Comparison of ENCODE assay signal across 8 cellular contexts in the genomic region with DNA sequence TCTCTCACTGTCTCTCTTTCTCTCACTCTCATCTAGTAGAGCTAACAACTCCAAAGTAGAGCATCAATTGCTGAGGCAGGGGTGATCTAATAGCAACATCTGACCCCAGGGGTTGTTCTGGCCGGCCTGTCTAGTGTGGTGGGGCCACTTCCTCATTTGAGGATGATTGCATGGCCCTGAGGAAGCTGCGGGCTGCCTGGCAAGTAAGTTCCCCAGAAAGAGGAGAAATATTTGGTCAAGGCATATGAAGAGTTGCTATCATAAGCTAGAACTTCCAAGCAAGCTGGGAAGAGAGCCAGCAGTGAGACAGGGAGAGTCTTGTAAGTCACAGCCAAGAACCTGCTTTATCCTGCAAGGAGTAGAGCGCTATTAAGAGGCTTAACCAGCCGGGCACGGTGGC. TPM values are rescaled to one million over a fixed set of nuclear protein-coding genes. Genes with fewer than 3 reads are reported as not detected.
A peak's percentile ranks its signal among the peaks of the same experiment; 100 is the strongest.
DNase-seq lines count a peak whose midpoint lies in the region; ATAC-seq lines count a peak whose summit lies in the region.

No MANE protein-coding gene starts in this region.

- ATAC-seq in HG02759 (IDR thresholded peaks at IDR 0.05; ENCODE audit: unreplicated experiment) (peak; percentile 64), left lobe of liver (peak; percentile 59), HG03135 (IDR thresholded peaks at IDR 0.05; ENCODE audit: unreplicated experiment) (no peak), HG03565 (IDR thresholded peaks at IDR 0.05; ENCODE audit: unreplicated experiment) (no peak)

- DNase-seq in C1 segment of cervical spinal cord (lab: John Stamatoyannopoulos, UW) (peak in 9 of 14 donors; percentile 13 to 48 (median 24)), SKM-1 treated with dmso at 0.1 percent for 144 hours (lab: John Stamatoyannopoulos, UW; ENCODE audit: unreplicated experiment) (peak; percentile 97), left lobe of liver (ENCODE audit: low spot score) (peak; percentile 52), NCI-H446 (lab: John Stamatoyannopoulos, UW) (no peak)
- DNase-seq in stimulated activated CD4-positive, alpha-beta T cell treated with anti-CD3 and anti-CD28 coated beads, Interleukin-4, amount 100 ng/mL, for 24 hours: no peak

RNA-seq across cellular contexts. Expression of a gene that starts 50.8 kb away (rescaled TPM):
- 7.5 TPM for total RNA-seq in left lobe of liver

Comparison
In these comparisons a context has a peak if more than half of its experiments do, and no peak if none do; other contexts are left out.
1. DNase-seq: peak in C1 segment of cervical spinal cord (9 of 14), SKM-1 treated with dmso at 0.1 percent for 144 hours (single experiment) and left lobe of liver (single experiment); none in NCI-H446 (0 of 2) and stimulated activated CD4-positive, alpha-beta T cell treated with anti-CD3 and anti-CD28 coated beads, Interleukin-4, amount 100 ng/mL, for 24 hours (single experiment).
2. ATAC-seq: peak in HG02759 (single experiment) and left lobe of liver (single experiment); none in HG03135 (single experiment) and HG03565 (single experiment).